Comparison of ENCODE assay signal across 8 cellular contexts in the genomic region with DNA sequence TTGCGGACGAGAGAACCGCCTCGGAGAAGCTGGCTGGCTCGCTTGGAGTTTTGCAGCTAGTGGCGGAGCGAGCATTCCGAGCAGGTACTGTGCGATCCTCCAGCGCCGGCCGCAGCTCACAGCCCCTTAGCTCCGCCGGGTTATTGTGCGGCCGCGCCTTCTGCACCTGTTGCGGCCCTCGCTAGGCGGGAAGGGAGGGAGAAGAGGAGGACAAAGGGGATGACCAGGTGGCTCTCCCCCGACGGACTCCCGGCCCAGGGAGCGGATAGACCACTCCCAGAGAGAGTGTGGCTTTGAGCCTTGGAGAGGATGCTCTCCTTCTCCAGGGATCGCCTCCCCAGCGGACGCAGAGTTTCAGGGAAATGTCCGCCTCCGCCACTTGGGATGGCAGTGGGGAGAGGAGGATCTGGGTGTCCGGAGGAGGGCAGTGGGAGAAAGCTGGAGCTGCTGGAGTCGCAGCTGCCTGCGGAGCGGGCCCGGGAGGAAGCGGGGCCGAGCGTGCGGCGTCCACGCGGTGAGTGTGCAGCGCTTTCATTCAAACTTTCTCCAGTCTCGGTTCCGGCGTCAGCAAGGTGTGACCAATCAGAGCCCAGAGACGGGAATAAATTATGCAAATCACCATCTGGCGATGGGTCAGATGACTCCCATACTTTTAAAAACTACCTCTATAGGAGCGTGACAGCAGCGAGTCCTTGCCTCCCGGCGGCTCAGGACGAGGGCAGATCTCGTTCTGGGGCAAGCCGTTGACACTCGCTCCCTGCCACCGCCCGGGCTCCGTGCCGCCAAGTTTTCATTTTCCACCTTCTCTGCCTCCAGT. TPM values are rescaled to one million over a fixed set of nuclear protein-coding genes. Genes with fewer than 3 reads are reported as not detected.
A peak's percentile ranks its signal among the peaks of the same experiment; 100 is the strongest.
DNase-seq lines count a peak whose midpoint lies in the region; ATAC-seq and TF ChIP-seq lines count a peak whose summit lies in the region.

A gene (plus strand): TSS at position 681 of the 817 bp plus-strand sequence. CDS start 252 bp downstream, outside the sequence.

- H3K9ac ChIP-seq in parathyroid adenoma = no peak within 1 kb of the TSS

- peak within 1 kb of the TSS; percentile 56 for H3K4me2 ChIP-seq in parathyroid adenoma (ENCODE audit: low read length)

- no peaks in the 10 kb centered on the region for H3K27me3 ChIP-seq in parathyroid adenoma (ENCODE audit: control insufficient read depth, insufficient read depth, low read length)

- no peak for TF ChIP-seq CTCF in parathyroid adenoma (IDR thresholded peaks at IDR 0.05)

- peaks cover 11% of the 10 kb centered on the region for H3K4me1 ChIP-seq in parathyroid adenoma

- no peaks in the 10 kb centered on the region for H3K79me2 ChIP-seq in parathyroid adenoma

- H2AFZ ChIP-seq in parathyroid adenoma = peak within 1 kb of the TSS; percentile 59

- intact Hi-C loops in Right ventricle myocardium superior (cut with DNase I) (loop anchor here (5.0 to 10.0 kb wide), 2 partner anchors 233 to 296 kb away; no protein-coding TSS in a partner anchor), posterior vena cava (cut with DNase I) (loop anchor here (5.0 to 10.0 kb wide), 3 partner anchors 203 to 303 kb away; no protein-coding TSS in a partner anchor)

- H3K27ac ChIP-seq in parathyroid adenoma = no peak within 1 kb of the TSS

- peak within 1 kb of the TSS; percentile 23 for H3K4me3 ChIP-seq in parathyroid adenoma (ENCODE audit: low read depth, low read length)

- peak; percentile 23 for DNase-seq in activated T-cell treated with anti-CD3 and anti-CD28 coated beads for 24 hours (ENCODE audit: low read depth)
- DNase-seq in activated T-cell treated with anti-CD3 and anti-CD28 coated beads for 4 hours = no peak
- DNase-seq in NCI-H82 (lab: John Stamatoyannopoulos, UW) = peak; percentile 83
- DNase-seq in activated gamma-delta T cell (lab: John Stamatoyannopoulos, UW) = peak; percentile 18
- no peak for DNase-seq in Right ventricle myocardium superior
- DNase-seq in posterior vena cava (ENCODE audit: low spot score) = no peak

- H3K9me3 ChIP-seq in parathyroid adenoma (ENCODE audit: control insufficient read depth, low read length) = no peaks in the 10 kb centered on the region

- ATAC-seq in HG03280 (IDR thresholded peaks at IDR 0.05; ENCODE audit: unreplicated experiment) (peak; percentile 64), Right ventricle myocardium superior (ENCODE audit: poor library complexity) (peak; percentile 53)

- no peaks in the 10 kb centered on the region for H3K36me3 ChIP-seq in parathyroid adenoma (ENCODE audit: control insufficient read depth, insufficient read depth, low read length)

RNA-seq across cellular contexts. Expression of the gene that starts here (rescaled TPM):
- total RNA-seq in Right ventricle myocardium superior (0.19 TPM), posterior vena cava (1 to 10 TPM; 1.2 to 1.7 TPM)

Comparison
In these comparisons a context has a peak if more than half of its experiments do, and no peak if none do; other contexts are left out.
1. DNase-seq: peak in activated T-cell treated with anti-CD3 and anti-CD28 coated beads for 24 hours (single experiment), NCI-H82 (single experiment) and activated gamma-delta T cell (single experiment); none in activated T-cell treated with anti-CD3 and anti-CD28 coated beads for 4 hours (single experiment), Right ventricle myocardium superior (single experiment) and posterior vena cava (single experiment).
2. Peak in ATAC-seq in Right ventricle myocardium superior; RNA of the gene not detected or under 1 TPM.